Comparison of ENCODE assay signal across 18 cellular contexts in the genomic region with DNA sequence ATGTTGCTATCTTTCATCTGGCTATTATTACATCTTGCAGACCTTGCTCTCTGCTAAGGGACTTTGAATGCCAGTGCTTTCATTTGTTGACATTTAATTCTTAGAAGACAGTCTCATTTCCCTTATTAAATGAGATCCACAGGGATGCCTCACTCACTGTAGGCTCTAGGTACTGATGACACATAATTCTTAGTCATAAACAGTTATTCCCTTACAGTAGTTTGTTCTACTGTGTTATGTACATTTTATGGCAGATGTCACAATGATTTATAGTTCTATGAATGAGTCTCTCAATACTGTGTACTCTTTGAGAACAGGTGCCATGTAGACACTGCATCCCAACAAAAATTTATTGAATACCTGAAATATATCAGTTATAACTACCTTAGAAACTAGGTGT.
DNase-seq lines count a peak whose midpoint lies in the region; ATAC-seq and TF ChIP-seq lines count a peak whose summit lies in the region.
"Had no signal": no experiment of that assay in that cellular context is flagged by ENCODE, and none has a peak within 500 bp of the region (broad histone marks: within the 10 kb centered on the region; RNA-seq: fewer than 3 reads in every experiment).

No MANE protein-coding gene starts in this region.

- H3K27ac Mint-ChIP-seq in MCF 10A (ENCODE audit: low read depth, unreplicated experiment), result no peak overlapping the region
- H3K27ac Mint-ChIP-seq: activated CD4-positive, alpha-beta T cell treated with anti-CD3 and anti-CD28 coated beads, Interleukin-2, amount 10 ng/mL, durations not matched to agents 24 days and 14 days; activated naive CD8-positive, alpha-beta T cell; H9; nephron; T-helper 2 cell treated with Interferon-gamma antibody and Interleukin-4, amounts not matched to agents 5 μg/mL and 100 μg/mL, for 36 hours had no signal

- H3K27me3 ChIP-seq in breast epithelium, result no peaks in the 10 kb centered on the region
- H3K27me3 ChIP-seq: testis had no signal

- no peak overlapping the region for H3K4me3 ChIP-seq in breast epithelium
- no peak overlapping the region for H3K4me3 ChIP-seq in epithelial cell of esophagus (ENCODE audit: low read length)
- H3K4me3 ChIP-seq: testis had no signal

- no peak for ATAC-seq in HG02623 (IDR thresholded peaks at IDR 0.05; ENCODE audit: unreplicated experiment)
- no peak for ATAC-seq in GM21825 (IDR thresholded peaks at IDR 0.05; ENCODE audit: unreplicated experiment)

- no peaks in the 10 kb centered on the region for H3K4me1 ChIP-seq in breast epithelium
- H3K4me1 ChIP-seq: testis had no signal

- POLR2A ChIA-PET in MCF 10A (lab: Yijun Ruan, JAX), result interaction anchor here (1.0 to 1.2 kb wide), 3 partner anchors 30 to 70 kb away, joined by 3 read pairs; no protein-coding TSS in a partner anchor

- CTCF ChIA-PET in MCF 10A (lab: Yijun Ruan, JAX), result no interaction called here

- H3K27me3 Mint-ChIP-seq in MCF 10A (ENCODE audit: insufficient read depth, unreplicated experiment), result no peaks in the 10 kb centered on the region
- H3K27me3 Mint-ChIP-seq: activated CD4-positive, alpha-beta T cell treated with anti-CD3 and anti-CD28 coated beads, Interleukin-2, amount 10 ng/mL, durations not matched to agents 24 days and 14 days; activated naive CD8-positive, alpha-beta T cell had no signal

- peaks cover 6% of the 10 kb centered on the region for H3K36me3 Mint-ChIP-seq in MCF 10A (ENCODE audit: insufficient read depth, unreplicated experiment)
- H3K36me3 Mint-ChIP-seq: activated naive CD8-positive, alpha-beta T cell had no signal

- intact Hi-C loops in MCF 10A (cut with micrococcal nuclease) (loop anchor here (1.0 to 2.0 kb wide), 2 partner anchors 24 to 70 kb away; partner anchors contain the start of gene FAM83B), breast epithelium (cut with DNase I; ENCODE audit: low total_unique reads) (loop anchor here (5.0 kb wide), 1 partner anchor 525 kb away; no protein-coding TSS in a partner anchor)

- TF ChIP-seq CTCF in MCF 10A (IDR thresholded peaks at IDR 0.05; ENCODE audit: unreplicated experiment), result no peak
- TF ChIP-seq CTCF in breast epithelium (IDR thresholded peaks at IDR 0.05), result no peak
- TF ChIP-seq CTCF in epithelial cell of esophagus (IDR thresholded peaks at IDR 0.05; ENCODE audit: insufficient read depth, low read depth, low read length, missing control alignments), result no peak

- no TSS peak for BruUV-seq in MCF 10A (replicated peaks; lab: Mats Ljungman, UMichigan)

- no peak overlapping the region for H3K27ac ChIP-seq in breast epithelium
- H3K27ac ChIP-seq: testis had no signal

- no peaks in the 10 kb centered on the region for H3K9me3 ChIP-seq in breast epithelium
- H3K9me3 ChIP-seq: testis had no signal

- H3K36me3 ChIP-seq in breast epithelium, result no peaks in the 10 kb centered on the region

- H3K9me3 Mint-ChIP-seq in MCF 10A (ENCODE audit: unreplicated experiment), result no peaks in the 10 kb centered on the region
- H3K9me3 Mint-ChIP-seq: activated CD4-positive, alpha-beta T cell treated with anti-CD3 and anti-CD28 coated beads, Interleukin-2, amount 10 ng/mL, durations not matched to agents 24 days and 14 days; H9; nephron had no signal

- H3K4me3 Mint-ChIP-seq in MCF 10A (ENCODE audit: unreplicated experiment), result no peak overlapping the region
- H3K4me3 Mint-ChIP-seq: activated CD4-positive, alpha-beta T cell treated with anti-CD3 and anti-CD28 coated beads, Interleukin-2, amount 10 ng/mL, durations not matched to agents 24 days and 14 days; activated naive CD8-positive, alpha-beta T cell; H9; nephron; T-helper 2 cell treated with Interferon-gamma antibody and Interleukin-4, amounts not matched to agents 5 μg/mL and 100 μg/mL, for 36 hours had no signal

- H3K4me1 Mint-ChIP-seq in MCF 10A (ENCODE audit: insufficient read depth, unreplicated experiment), result peaks cover 16% of the 10 kb centered on the region
- H3K4me1 Mint-ChIP-seq: activated CD4-positive, alpha-beta T cell treated with anti-CD3 and anti-CD28 coated beads, Interleukin-2, amount 10 ng/mL, durations not matched to agents 24 days and 14 days; nephron had no signal

- no peak for TF ChIP-seq POLR2A in breast epithelium (IDR thresholded peaks at IDR 0.05)

- peak; percentile 74 for DNase-seq in MCF 10A (ENCODE audit: unreplicated experiment)
- DNase-seq in breast epithelium (ENCODE audit: low spot score in 2 of 2), result no peak
- DNase-seq in NCI-H1930 (lab: John Stamatoyannopoulos, UW), result peak; percentile 66 to 82
- peak; percentile 86 for DNase-seq in epithelial cell of esophagus (ENCODE audit: low read depth)
- no peak for DNase-seq in activated T-cell treated with anti-CD3 and anti-CD28 coated beads, Interleukin-2, amount 50 U/mL, for 1 hour
- DNase-seq in SK-N-DZ (ENCODE audit: low spot score), result no peak
- DNase-seq: activated CD4-positive, alpha-beta T cell treated with anti-CD3 and anti-CD28 coated beads, Interleukin-2, amount 10 ng/mL, durations not matched to agents 24 days and 14 days; effector CD8-positive, alpha-beta T cell; H9; NCI-H146; SIG-M5; stimulated activated CD4-positive, alpha-beta T cell treated with anti-CD3 and anti-CD28 coated beads, Interleukin-2, amount 100 ng/mL, for 24 hours; testis had no signal

Comparison
In these comparisons a context has a peak if more than half of its experiments do, and no peak if none do; other contexts are left out.
1. DNase-seq: peak in MCF 10A (single experiment), NCI-H1930 (2 of 2) and epithelial cell of esophagus (single experiment); none in breast epithelium (0 of 2), activated T-cell treated with anti-CD3 and anti-CD28 coated beads, Interleukin-2, amount 50 U/mL, for 1 hour (single experiment) and SK-N-DZ (single experiment).